In the genomic region with DNA sequence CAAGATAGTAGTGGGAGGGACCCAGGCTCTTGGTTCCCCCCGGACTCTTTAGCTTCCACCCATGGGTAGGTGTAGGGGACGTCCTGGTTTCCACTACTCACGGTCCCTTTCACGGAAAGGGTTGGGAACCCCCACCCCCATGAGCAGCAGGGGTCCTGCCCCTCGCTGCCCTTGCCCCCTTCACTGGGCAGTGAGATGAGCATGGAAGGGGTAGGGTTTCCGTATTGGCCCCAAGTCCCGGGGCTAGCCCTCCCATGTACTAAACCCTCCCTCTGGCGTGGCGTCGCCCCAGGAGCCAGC, we compare ENCODE assay signal across 12 cellular contexts. TPM values are rescaled to one million over a fixed set of nuclear protein-coding genes. Genes with fewer than 3 reads are reported as not detected.
DNase-seq lines count a peak whose midpoint lies in the region; ATAC-seq, FAIRE-seq and TF ChIP-seq lines count a peak whose summit lies in the region.
"Had no signal": no experiment of that assay in that cellular context is flagged by ENCODE, and none has a peak within 500 bp of the region (broad histone marks: within the 10 kb centered on the region; RNA-seq: fewer than 3 reads in every experiment).

No MANE protein-coding gene starts in this region.

- peaks cover 23% of the 10 kb centered on the region for H3K4me1 ChIP-seq in left ventricle myocardium inferior
- peaks cover 13% of the 10 kb centered on the region for H3K4me1 ChIP-seq in mucosa of stomach (ENCODE audit: control insufficient read depth, insufficient read depth, low read length)
- H3K4me1 ChIP-seq in uterus, result no peaks in the 10 kb centered on the region

- TF ChIP-seq CTCF in left ventricle myocardium inferior (IDR thresholded peaks at IDR 0.05; ENCODE audit: borderline replicate concordance), result no peak
- no peak for TF ChIP-seq CTCF in uterus (IDR thresholded peaks at IDR 0.05)

- no peak for ATAC-seq in Right ventricle myocardium superior (ENCODE audit: poor library complexity)
- ATAC-seq in sciatic nerve, result no peak

- H3K27me3 ChIP-seq in left ventricle myocardium inferior (ENCODE audit: low read depth) (peaks cover 48% of the 10 kb centered on the region), mucosa of stomach (ENCODE audit: control insufficient read depth, insufficient read depth, low read length) (peaks cover 25% of the 10 kb centered on the region), uterus (no peaks in the 10 kb centered on the region)
- H3K27me3 ChIP-seq: BLaER1 treated with 17β-estradiol and CSF1 and Interleukin-3, amounts not matched to agents 10 nM and 100 nM had no signal

- intact Hi-C loops in left ventricle myocardium inferior (cut with micrococcal nuclease) (no loop called here), Right ventricle myocardium superior (cut with DNase I) (no loop called here), uterus (cut with DNase I; ENCODE audit: low total_unique reads) (no loop called here), sciatic nerve (cut with DNase I) (no loop called here)
- intact Hi-C loops in dendritic cell treated with granulocyte-macrophage colony-stimulating factor and Interleukin-4, amounts not matched to agents 40 ng/mL and 50 ng/mL, for 4 days (cut with micrococcal nuclease), result no loop called here

- H3K4me1 Mint-ChIP-seq in dendritic cell treated with granulocyte-macrophage colony-stimulating factor and Interleukin-4, amounts not matched to agents 40 ng/mL and 50 ng/mL, for 4 days (ENCODE audit: low read depth), result no peaks in the 10 kb centered on the region
- H3K4me1 Mint-ChIP-seq: activated CD4-positive, alpha-beta T cell treated with anti-CD3 and anti-CD28 coated beads for 36 hours had no signal

- H3K36me3 Mint-ChIP-seq in dendritic cell treated with granulocyte-macrophage colony-stimulating factor and Interleukin-4, amounts not matched to agents 40 ng/mL and 50 ng/mL, for 4 days (ENCODE audit: low read depth), result peaks cover 60% of the 10 kb centered on the region

- H3K27ac ChIP-seq in left ventricle myocardium inferior (replicated peaks), result peak overlapping the region; percentile 85
- H3K27ac ChIP-seq in uterus, result peak overlapping the region in 1 of 2 donors; percentile 39
- H3K27ac ChIP-seq: BLaER1 treated with 17β-estradiol and CSF1 and Interleukin-3, amounts not matched to agents 10 nM and 100 nM had no signal

- no peak overlapping the region for H3K4me3 Mint-ChIP-seq in dendritic cell treated with granulocyte-macrophage colony-stimulating factor and Interleukin-4, amounts not matched to agents 40 ng/mL and 50 ng/mL, for 4 days
- H3K4me3 Mint-ChIP-seq: activated CD4-positive, alpha-beta T cell treated with anti-CD3 and anti-CD28 coated beads for 36 hours had no signal

- FAIRE-seq in GM12892 (lab: Jason Lieb, UNC), result no peak
- FAIRE-seq: GM18507 had no signal

- DNase-seq in left ventricle myocardium inferior (no peak), Right ventricle myocardium superior (no peak), uterus (no peak), sciatic nerve (ENCODE audit: low spot score) (no peak), occipital lobe (lab: John Stamatoyannopoulos, UW) (no peak), GM12892 (ENCODE audit: insufficient read length) (no peak)
- DNase-seq: OCI-M1 had no signal

- no peak for TF ChIP-seq POLR2A in uterus (IDR thresholded peaks at IDR 0.05)
- no peak for TF ChIP-seq POLR2A in GM12892 (IDR thresholded peaks at IDR 0.05; ENCODE audit: low read depth, low read length)

- H3K4me3 ChIP-seq in left ventricle myocardium inferior, result peak overlapping the region; percentile 78
- H3K4me3 ChIP-seq in mucosa of stomach (ENCODE audit: low read length), result peak overlapping the region; percentile 50
- peak overlapping the region; percentile 53 to 59 for H3K4me3 ChIP-seq in uterus
- H3K4me3 ChIP-seq: BLaER1 treated with 17β-estradiol and CSF1 and Interleukin-3, amounts not matched to agents 10 nM and 100 nM had no signal

- H3K36me3 ChIP-seq in left ventricle myocardium inferior (peaks cover 8% of the 10 kb centered on the region), mucosa of stomach (ENCODE audit: control insufficient read depth, insufficient read depth, low read length) (no peaks in the 10 kb centered on the region), uterus (no peaks in the 10 kb centered on the region)

- no peaks in the 10 kb centered on the region for H3K27me3 Mint-ChIP-seq in dendritic cell treated with granulocyte-macrophage colony-stimulating factor and Interleukin-4, amounts not matched to agents 40 ng/mL and 50 ng/mL, for 4 days
- H3K27me3 Mint-ChIP-seq: activated CD4-positive, alpha-beta T cell treated with anti-CD3 and anti-CD28 coated beads for 36 hours had no signal

- peaks cover 8% of the 10 kb centered on the region for H3K9me3 Mint-ChIP-seq in dendritic cell treated with granulocyte-macrophage colony-stimulating factor and Interleukin-4, amounts not matched to agents 40 ng/mL and 50 ng/mL, for 4 days

- H3K9me3 ChIP-seq in left ventricle myocardium inferior (replicated peaks) (no peaks in the 10 kb centered on the region), mucosa of stomach (ENCODE audit: control insufficient read depth, low read length) (no peaks in the 10 kb centered on the region), uterus (no peaks in the 10 kb centered on the region)

- H3K9ac ChIP-seq in mucosa of stomach (ENCODE audit: low read length), result peak overlapping the region; percentile 74
- H3K9ac ChIP-seq: BLaER1 treated with 17β-estradiol and CSF1 and Interleukin-3, amounts not matched to agents 10 nM and 100 nM had no signal

- H3K27ac Mint-ChIP-seq in dendritic cell treated with granulocyte-macrophage colony-stimulating factor and Interleukin-4, amounts not matched to agents 40 ng/mL and 50 ng/mL, for 4 days, result peak overlapping the region; percentile 33
- H3K27ac Mint-ChIP-seq: activated CD4-positive, alpha-beta T cell treated with anti-CD3 and anti-CD28 coated beads for 36 hours had no signal

RNA-seq across cellular contexts. Expression of a gene that starts 12.7 kb away (rescaled TPM):
- total RNA-seq in left ventricle myocardium inferior (6.5 TPM), Right ventricle myocardium superior (6.6 TPM), uterus (1 to 10 TPM in 3 of 4 donors, under 1 TPM in 1; 0.29 to 6.3 (median 2.6) TPM), sciatic nerve (4.0 TPM), occipital lobe (25.6 TPM)
- 4.7 TPM for polyA plus RNA-seq in GM12892 (2012; ENCODE audit: missing spikeins)

RNA-seq across cellular contexts. Expression of a gene that starts 19.0 kb away (rescaled TPM):
- total RNA-seq in left ventricle myocardium inferior (27.2 TPM), Right ventricle myocardium superior (27.5 TPM), uterus (100 to 1,000 TPM in 1 of 4 donors, 10 to 100 TPM in 3; 38.2 to 103 (median 51.0) TPM), sciatic nerve (37.1 TPM), occipital lobe (41.0 TPM)
- polyA plus RNA-seq in GM12892 (2012; ENCODE audit: missing spikeins), result 30.4 TPM

RNA-seq across cellular contexts. Expression of a gene that starts 26.3 kb away (rescaled TPM):
- total RNA-seq in left ventricle myocardium inferior, result 41.3 TPM
- total RNA-seq in Right ventricle myocardium superior, result 41.1 TPM
- total RNA-seq in uterus, result 100 to 1,000 TPM in 2 of 4 donors, 10 to 100 TPM in 2; 60.0 to 190 (median 110) TPM
- 54.0 TPM for total RNA-seq in sciatic nerve
- total RNA-seq in occipital lobe, result 59.0 TPM
- polyA plus RNA-seq in GM12892 (2012; ENCODE audit: missing spikeins), result 137 TPM

RNA-seq across cellular contexts. Expression of a gene that starts 29.1 kb away (rescaled TPM):
- total RNA-seq in left ventricle myocardium inferior, result 13.8 TPM
- total RNA-seq in Right ventricle myocardium superior, result 12.2 TPM
- total RNA-seq in uterus, result 1 to 10 TPM in 3 of 4 donors, not detected in 1; 5.1 to 7.6 (median 6.8) TPM
- 10.6 TPM for total RNA-seq in sciatic nerve
- 15.9 TPM for total RNA-seq in occipital lobe
- polyA plus RNA-seq in GM12892 (2012; ENCODE audit: missing spikeins), result 11.8 TPM

RNA-seq across cellular contexts. Expression of a gene that starts 31.9 kb away (rescaled TPM):
- total RNA-seq in left ventricle myocardium inferior, result 112 TPM
- 102 TPM for total RNA-seq in Right ventricle myocardium superior
- 100 to 1,000 TPM; 189 to 339 (median 252) TPM for total RNA-seq in uterus
- 230 TPM for total RNA-seq in sciatic nerve
- total RNA-seq in occipital lobe, result 90.0 TPM
- 67.8 TPM for polyA plus RNA-seq in GM12892 (2012; ENCODE audit: missing spikeins)
